In the genomic region with DNA sequence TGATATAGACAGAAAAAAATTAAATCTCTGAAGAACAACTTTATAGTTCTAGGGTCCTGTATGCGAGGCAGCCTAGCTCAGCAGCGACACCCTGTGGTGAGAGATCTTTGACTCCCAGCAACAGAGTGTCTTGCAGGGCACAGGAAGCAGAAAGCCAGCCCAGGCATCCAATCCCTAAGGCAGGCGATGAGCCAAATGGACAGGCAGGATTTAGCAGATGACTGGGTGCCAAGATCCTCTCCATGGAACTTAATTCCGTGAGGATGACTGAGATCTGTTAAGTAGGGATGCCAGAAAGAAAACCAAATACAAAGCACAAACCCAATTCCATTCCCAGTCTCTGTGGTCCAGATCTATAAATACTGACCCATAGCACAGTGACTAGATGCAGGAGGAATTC, we compare ENCODE assay signal across 8 cellular contexts. TPM values are rescaled to one million over a fixed set of nuclear protein-coding genes. Genes with fewer than 3 reads are reported as not detected.
A peak's percentile ranks its signal among the peaks of the same experiment; 100 is the strongest.
DNase-seq lines count a peak whose midpoint lies in the region; ATAC-seq and TF ChIP-seq lines count a peak whose summit lies in the region.

No MANE protein-coding gene starts in this region.

- no peak overlapping the region for H3K9ac ChIP-seq in NT2/D1 (ENCODE audit: insufficient read length, low read depth)

- ATAC-seq in activated CD8-positive, alpha-beta memory T cell treated with anti-CD3 and anti-CD28 coated beads, Interleukin-2, amount 10 ng/mL, durations not matched to agents 7 days and 5 days, result peak; percentile 65
- ATAC-seq in mucosa of descending colon, result peak; percentile 93
- no peak for ATAC-seq in HG02852 (IDR thresholded peaks at IDR 0.05; ENCODE audit: unreplicated experiment)

- TF ChIP-seq CTCF in endothelial cell (IDR thresholded peaks at IDR 0.05; ENCODE audit: unreplicated experiment) (peak; percentile 87), mucosa of descending colon (IDR thresholded peaks at IDR 0.05) (peak; percentile 66)

- no peaks in the 10 kb centered on the region for H3K4me1 Mint-ChIP-seq in CD8-positive, alpha-beta memory T cell
- no peaks in the 10 kb centered on the region for H3K4me1 Mint-ChIP-seq in activated CD8-positive, alpha-beta memory T cell treated with anti-CD3 and anti-CD28 coated beads, Interleukin-2, amount 10 ng/mL, durations not matched to agents 7 days and 5 days
- peaks cover 33% of the 10 kb centered on the region for H3K4me1 Mint-ChIP-seq in endothelial cell (ENCODE audit: unreplicated experiment)

- H3K27me3 Mint-ChIP-seq in CD8-positive, alpha-beta memory T cell, result peaks cover 0 to 2% of the 10 kb centered on the region in 2 donors
- no peaks in the 10 kb centered on the region for H3K27me3 Mint-ChIP-seq in activated CD8-positive, alpha-beta memory T cell treated with anti-CD3 and anti-CD28 coated beads, Interleukin-2, amount 10 ng/mL, durations not matched to agents 7 days and 5 days
- H3K27me3 Mint-ChIP-seq in endothelial cell (ENCODE audit: unreplicated experiment), result no peaks in the 10 kb centered on the region

- no peak overlapping the region for H3K4me3 Mint-ChIP-seq in CD8-positive, alpha-beta memory T cell
- H3K4me3 Mint-ChIP-seq in activated CD8-positive, alpha-beta memory T cell treated with anti-CD3 and anti-CD28 coated beads, Interleukin-2, amount 10 ng/mL, durations not matched to agents 7 days and 5 days, result no peak overlapping the region
- H3K4me3 Mint-ChIP-seq in endothelial cell (ENCODE audit: unreplicated experiment), result no peak overlapping the region

- H3K36me3 Mint-ChIP-seq in CD8-positive, alpha-beta memory T cell, result peaks cover 0 to 49% (median 11%) of the 10 kb centered on the region in 3 donors
- no peaks in the 10 kb centered on the region for H3K36me3 Mint-ChIP-seq in activated CD8-positive, alpha-beta memory T cell treated with anti-CD3 and anti-CD28 coated beads, Interleukin-2, amount 10 ng/mL, durations not matched to agents 7 days and 5 days
- peaks cover 16% of the 10 kb centered on the region for H3K36me3 Mint-ChIP-seq in endothelial cell (ENCODE audit: low read depth, unreplicated experiment)

- peak overlapping the region in 1 of 8 donors; percentile 54 for H3K27ac Mint-ChIP-seq in CD8-positive, alpha-beta memory T cell
- H3K27ac Mint-ChIP-seq in activated CD8-positive, alpha-beta memory T cell treated with anti-CD3 and anti-CD28 coated beads, Interleukin-2, amount 10 ng/mL, durations not matched to agents 7 days and 5 days, result no peak overlapping the region
- H3K27ac Mint-ChIP-seq in endothelial cell (ENCODE audit: unreplicated experiment), result no peak overlapping the region

- H3K27ac ChIP-seq in CD8-positive, alpha-beta memory T cell (ENCODE audit: low read depth, low read length), result no peak overlapping the region

- no peaks in the 10 kb centered on the region for H3K9me3 ChIP-seq in CD8-positive, alpha-beta memory T cell (ENCODE audit: low read length)
- no peaks in the 10 kb centered on the region for H3K9me3 ChIP-seq in NT2/D1 (ENCODE audit: insufficient read depth, low read length)
- no peaks in the 10 kb centered on the region for H3K9me3 ChIP-seq in mucosa of descending colon

- DNase-seq in CD8-positive, alpha-beta memory T cell, result peak; percentile 22 to 70 (median 53)
- DNase-seq in HS-27A (ENCODE audit: low read depth) (peak; percentile 83), NT2/D1 (ENCODE audit: low read depth, low spot score) (peak; percentile 84), endothelial cell (ENCODE audit: low spot score) (peak; percentile 84), mucosa of descending colon (peak; percentile 66 to 97 (median 84))
- peak; percentile 79 for DNase-seq in activated CD8-positive, alpha-beta memory T cell treated with anti-CD3 and anti-CD28 coated beads, Interleukin-2, amount 10 ng/mL, durations not matched to agents 7 days and 5 days
- peak; percentile 59 for DNase-seq in stimulated activated CD8-positive, alpha-beta memory T cell treated with anti-CD3 and anti-CD28 coated beads, Interleukin-4, amount 100 ng/mL, for 24 hours (ENCODE audit: low read depth)

- no peaks in the 10 kb centered on the region for H3K9me3 Mint-ChIP-seq in CD8-positive, alpha-beta memory T cell
- no peaks in the 10 kb centered on the region for H3K9me3 Mint-ChIP-seq in activated CD8-positive, alpha-beta memory T cell treated with anti-CD3 and anti-CD28 coated beads, Interleukin-2, amount 10 ng/mL, durations not matched to agents 7 days and 5 days (ENCODE audit: low read depth)
- H3K9me3 Mint-ChIP-seq in endothelial cell (ENCODE audit: unreplicated experiment), result no peaks in the 10 kb centered on the region

- no peaks in the 10 kb centered on the region for H3K27me3 ChIP-seq in CD8-positive, alpha-beta memory T cell (ENCODE audit: insufficient read depth, low read length, poor library complexity, severe bottlenecking)
- no peaks in the 10 kb centered on the region for H3K27me3 ChIP-seq in NT2/D1 (ENCODE audit: insufficient read depth, insufficient read length)

- H3K36me3 ChIP-seq in CD8-positive, alpha-beta memory T cell (ENCODE audit: insufficient read depth, low read length), result peaks cover 4% of the 10 kb centered on the region
- H3K36me3 ChIP-seq in NT2/D1 (ENCODE audit: insufficient read depth, insufficient read length, low read length), result peaks cover 21% of the 10 kb centered on the region
- no peaks in the 10 kb centered on the region for H3K36me3 ChIP-seq in mucosa of descending colon (ENCODE audit: low read depth)

- CTCF ChIA-PET in CD8-positive, alpha-beta memory T cell (lab: Charles Lee), result interaction anchor here (1.0 to 1.9 kb wide), 6 partner anchors 10 to 424 kb away, joined by 3 to 7 read pairs (median 4); no protein-coding TSS in a partner anchor
- CTCF ChIA-PET in activated CD8-positive, alpha-beta memory T cell treated with anti-CD3 and anti-CD28 coated beads, Interleukin-2, amount 10 ng/mL, durations not matched to agents 7 days and 5 days (lab: Charles Lee), result interaction anchor here (0.8 to 4.5 kb wide), 7 partner anchors 10 to 787 kb away, joined by 3 to 36 read pairs (median 3); no protein-coding TSS in a partner anchor

- no peaks in the 10 kb centered on the region for H3K4me1 ChIP-seq in CD8-positive, alpha-beta memory T cell (ENCODE audit: insufficient read depth, low read length)
- no peaks in the 10 kb centered on the region for H3K4me1 ChIP-seq in NT2/D1 (ENCODE audit: insufficient read depth, insufficient read length)
- peaks cover 8% of the 10 kb centered on the region for H3K4me1 ChIP-seq in mucosa of descending colon (ENCODE audit: low read depth)

- POLR2A ChIA-PET in CD8-positive, alpha-beta memory T cell (lab: Charles Lee), result no interaction called here

- no peak overlapping the region for H3K4me3 ChIP-seq in CD8-positive, alpha-beta memory T cell (ENCODE audit: low read length)
- no peak overlapping the region for H3K4me3 ChIP-seq in NT2/D1 (ENCODE audit: insufficient read length, low read depth)
- no peak overlapping the region for H3K4me3 ChIP-seq in mucosa of descending colon

- intact Hi-C loops in mucosa of descending colon (cut with DNase I, micrococcal nuclease), result loop anchor here in 1 of 2 donors (2.0 kb wide), 1 partner anchor 423 kb away; no protein-coding TSS in a partner anchor

RNA-seq across cellular contexts. Expression of gene HLCS, which starts 38.8 kb away (rescaled TPM):
- total RNA-seq in CD8-positive, alpha-beta memory T cell, result 10 to 100 TPM; 13.4 to 14.7 TPM
- polyA plus RNA-seq in CD8-positive, alpha-beta memory T cell, result 12.7 TPM
- 10 to 100 TPM; 14.2 to 16.2 TPM for total RNA-seq in activated CD8-positive, alpha-beta memory T cell treated with anti-CD3 and anti-CD28 coated beads, Interleukin-2, amount 10 ng/mL, durations not matched to agents 7 days and 5 days
- 97.4 TPM for total RNA-seq in endothelial cell (ENCODE audit: unreplicated experiment)
- total RNA-seq in mucosa of descending colon, result 10 to 100 TPM; 13.3 to 16.7 (median 14.9) TPM
